1 cellular context compared by ENCODE assay signal in genomic region chr4:153419029-153419428, GRCh38.
TF ChIP-seq lines count a peak whose summit lies in the region.

No MANE protein-coding gene starts in this region.

TF ChIP-seq in SK-N-SH, 30 proteins besides CTCF, POLR2A, EP300 and RAD21 (continued from another document):
- TF ChIP-seq ZBTB33 (IDR thresholded peaks at IDR 0.05; ENCODE audit: borderline replicate concordance, low read depth) (no peak), GATA2 (CRISPR knock-in tag; IDR thresholded peaks at IDR 0.05) (no peak)
